In the genomic region with DNA sequence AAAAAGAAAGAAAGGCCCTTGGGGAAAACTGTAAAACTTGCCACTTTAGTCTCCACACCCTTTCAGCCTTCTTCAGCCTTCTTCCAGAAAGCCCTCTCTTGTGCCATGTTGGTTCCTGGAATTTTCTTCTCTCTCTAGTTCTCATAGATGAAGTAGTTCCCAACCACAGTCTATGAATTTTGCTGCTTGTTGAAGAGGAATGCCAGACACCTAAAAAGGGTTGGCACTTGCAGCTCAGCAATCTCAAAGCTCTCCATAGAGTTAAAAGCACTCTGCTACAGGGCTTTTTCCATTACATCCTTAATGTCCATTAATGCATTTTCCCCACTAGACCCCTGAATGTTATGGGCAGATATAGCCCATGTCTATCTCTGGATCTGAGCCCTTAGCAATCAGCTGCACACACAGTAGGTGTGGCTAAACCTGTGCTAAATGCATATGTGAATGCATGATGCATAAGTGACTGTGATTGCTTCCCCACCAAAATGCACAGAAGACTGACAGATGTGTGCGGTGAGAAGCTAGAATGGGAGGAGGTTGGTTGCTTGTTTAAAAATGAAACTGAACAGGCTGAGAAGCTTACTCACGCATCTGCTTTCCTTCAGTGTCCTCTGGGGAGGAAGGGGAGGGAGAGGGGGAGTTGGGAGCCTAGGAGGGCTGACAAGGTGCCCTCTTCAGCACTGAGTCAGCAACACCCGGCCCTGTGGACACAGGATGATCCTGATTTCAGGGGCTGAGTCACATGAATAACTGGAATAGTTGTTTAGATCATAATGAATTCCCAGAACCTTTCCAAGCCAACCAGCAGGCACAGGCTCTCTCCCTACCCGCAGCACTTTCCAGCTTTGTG, we compare ENCODE assay signal across 8 cellular contexts.
DNase-seq lines count a peak whose midpoint lies in the region; ATAC-seq and TF ChIP-seq lines count a peak whose summit lies in the region.

No MANE protein-coding gene starts in this region.

- BruUV-seq in IMR-90 (replicated peaks; lab: Mats Ljungman, UMichigan) = no TSS peak

- POLR2A ChIA-PET in IMR-90 (lab: Charles Lee; ENCODE audit: unreplicated experiment) = interaction anchor here (0.7 to 0.9 kb wide), 2 partner anchors 146 to 367 kb away, joined by 3 read pairs; partner anchors contain the start of gene JUN

- peak overlapping the region; percentile 84 for H2AFZ ChIP-seq in IMR-90 (replicated peaks; ENCODE audit: low read length, poor library complexity)

- no peak overlapping the region for H3K4me3 ChIP-seq in GM12865 (ENCODE audit: low read depth, low read length)
- H3K4me3 ChIP-seq in IMR-90 (ENCODE audit: insufficient read depth, low read depth, low read length) = peak overlapping the region; percentile 23; the same call in 1 of the 2 replicates
- H3K4me3 ChIP-seq in gastrocnemius medialis = peak overlapping the region; percentile 6 to 48 (median 36)

- H3K27me3 Mint-ChIP-seq in activated naive CD8-positive, alpha-beta T cell treated with anti-CD3 and anti-CD28 coated beads for 36 hours = no peaks in the 10 kb centered on the region

- H2BK15ac ChIP-seq in IMR-90 (ENCODE audit: low read depth, low read length) = peak overlapping the region; percentile 81

- no peaks in the 10 kb centered on the region for H4K20me1 ChIP-seq in IMR-90 (ENCODE audit: insufficient read depth, low read length)

- in situ Hi-C loops in IMR-90 (cut with MboI; ENCODE audit: low sequenced_read_pairs) (loop anchor here (5.0 kb wide), 1 partner anchor 552 kb away; no protein-coding TSS in a partner anchor), gastrocnemius medialis (cut with MboI; ENCODE audit: low sequenced_read_pairs in 4 of 4) (loop anchor here in 1 of 4 donors (10.0 kb wide), 3 partner anchors 56 to 544 kb away; partner anchors contain the start of gene FGGY)

- H3K27me3 ChIP-seq in IMR-90 (ENCODE audit: control insufficient read depth, insufficient read depth, low read length) (no peaks in the 10 kb centered on the region), gastrocnemius medialis (no peaks in the 10 kb centered on the region)

- peak overlapping the region; percentile 88 for H3K4ac ChIP-seq in IMR-90 (ENCODE audit: low read depth, low read length)

- ATAC-seq in GM21526 (IDR thresholded peaks at IDR 0.05; ENCODE audit: low FRiP score, unreplicated experiment) (peak; percentile 48), IMR-90 (ENCODE audit: low read depth) (peak; percentile 94), left ventricle myocardium superior (peak; percentile 96), gastrocnemius medialis (peak; percentile 85 to 86)

- H3K9ac ChIP-seq in IMR-90 (ENCODE audit: low read depth, low read length) = peak overlapping the region; percentile 52

- peak overlapping the region; percentile 76 for H4K5ac ChIP-seq in IMR-90 (ENCODE audit: low read depth, low read length)

- H4K91ac ChIP-seq in IMR-90 (ENCODE audit: insufficient read depth, low read depth, low read length) = peak overlapping the region; percentile 93

- dilution Hi-C loops in IMR-90 (cut with HindIII; ENCODE audit: low sequenced_read_pairs, unreplicated experiment) = no loop called here

- peak overlapping the region; percentile 96 for H3K4me2 ChIP-seq in IMR-90 (ENCODE audit: low read depth, low read length)

- TF ChIP-seq POLR2A in IMR-90 (IDR thresholded peaks at IDR 0.05; ENCODE audit: low read depth, low read length) (no peak), gastrocnemius medialis (IDR thresholded peaks at IDR 0.05) (no peak)

- H3K9me3 ChIP-seq in IMR-90 (ENCODE audit: control insufficient read depth, insufficient read depth, low read length) = no peaks in the 10 kb centered on the region
- no peaks in the 10 kb centered on the region for H3K9me3 ChIP-seq in gastrocnemius medialis

- H3K4me1 ChIP-seq in IMR-90 (ENCODE audit: control insufficient read depth, insufficient read depth, low read length) (peaks cover 24% of the 10 kb centered on the region), gastrocnemius medialis (peaks cover 28 to 35% of the 10 kb centered on the region in 2 donors)

- peak overlapping the region; percentile 78 for H3K18ac ChIP-seq in IMR-90 (ENCODE audit: low read depth, low read length)

- no peak; the same call in 1 of the 2 replicates for TF ChIP-seq RAD21 in IMR-90 (IDR thresholded peaks at IDR 0.05; ENCODE audit: low read length)

- H3K4me1 Mint-ChIP-seq in activated naive CD8-positive, alpha-beta T cell treated with anti-CD3 and anti-CD28 coated beads for 36 hours = peaks cover 16% of the 10 kb centered on the region

- H3K9me3 Mint-ChIP-seq in activated naive CD8-positive, alpha-beta T cell treated with anti-CD3 and anti-CD28 coated beads for 36 hours = no peaks in the 10 kb centered on the region

- TF ChIP-seq CTCF in GM12865 (IDR thresholded peaks at IDR 0.05; ENCODE audit: insufficient read depth, low read depth, low read length, missing control alignments) (no peak), IMR-90 (conservative IDR thresholded peaks at IDR 0.05; ENCODE audit: low read depth, low read length) (0 out of 2 replicates have a peak, but pooled peaks have one; percentile 5), gastrocnemius medialis (IDR thresholded peaks at IDR 0.05 in 4 of 5, conservative IDR thresholded peaks at IDR 0.05 in 1 of 5) (no peak)

- peak overlapping the region; percentile 75 for H3K14ac ChIP-seq in IMR-90 (replicated peaks; ENCODE audit: low read depth, low read length)

- peak overlapping the region; percentile 94 for H2BK5ac ChIP-seq in IMR-90 (ENCODE audit: low read depth, low read length, poor library complexity, severe bottlenecking)

- peak overlapping the region; percentile 49 for H2AK5ac ChIP-seq in IMR-90 (ENCODE audit: low read depth, low read length)

- H3K27ac ChIP-seq in IMR-90 (ENCODE audit: insufficient read depth, low read length) (peak overlapping the region; percentile 94), gastrocnemius medialis (peak overlapping the region; percentile 86 to 94 (median 87))

- no peaks in the 10 kb centered on the region for H3K36me3 Mint-ChIP-seq in activated naive CD8-positive, alpha-beta T cell treated with anti-CD3 and anti-CD28 coated beads for 36 hours

- H3K56ac ChIP-seq in IMR-90 (ENCODE audit: extremely low read depth, insufficient read depth, low read length) = peak overlapping the region; percentile 92

- H3K9me1 ChIP-seq in IMR-90 (ENCODE audit: insufficient read depth, low read length) = peaks cover 10% of the 10 kb centered on the region; the same call in 1 of the 2 replicates

- peak overlapping the region; percentile 78 for H2AK9ac ChIP-seq in IMR-90 (replicated peaks; ENCODE audit: low read depth, low read length, poor library complexity)

- WGBS in IMR-90 (ENCODE audit: extremely low coverage in 2 of 2, insufficient read length in 1 of 2), 2 experiments = 0% methylated on average over 2 of the region's 4 CpGs; no CpG with 5 or more reads in 1 of the 2 experiments

- H3K79me1 ChIP-seq in IMR-90 (ENCODE audit: low read depth in 1 of 2, low read length in 2 of 2) = no peaks in the 10 kb centered on the region; a peak in 1 of 4 replicates

- H3K27ac Mint-ChIP-seq in activated naive CD8-positive, alpha-beta T cell treated with anti-CD3 and anti-CD28 coated beads for 36 hours = no peak overlapping the region

- intact Hi-C loops in IMR-90 (cut with micrococcal nuclease) = loop anchor here (2.0 to 5.0 kb wide), 4 partner anchors 146 to 608 kb away; partner anchors contain the start of genes FGGY and JUN
- intact Hi-C loops in left ventricle myocardium superior (cut with micrococcal nuclease) = loop anchor here (10.0 kb wide), 1 partner anchor 144 kb away; the partner anchor contains the start of gene FGGY
- intact Hi-C loops in gastrocnemius medialis (cut with DNase I; ENCODE audit: low total_unique reads) = loop anchor here (1.0 to 5.0 kb wide), 5 partner anchors 77 to 542 kb away; partner anchors contain the start of gene JUN

- DNase-seq in GM12865 (ENCODE audit: low read depth) (peak; percentile 69), IMR-90 (peak; percentile 100), left ventricle myocardium superior (peak; percentile 85), gastrocnemius medialis (peak; percentile 87 to 94), iPS-NIHi11 (ENCODE audit: low spot score) (no peak), T-helper 9 cell (no peak)
- DNase-seq in activated naive CD8-positive, alpha-beta T cell treated with anti-CD3 and anti-CD28 coated beads for 36 hours = peak; percentile 10

- peak overlapping the region; percentile 98 for H2BK120ac ChIP-seq in IMR-90 (ENCODE audit: low read depth, low read length)

- peak overlapping the region; percentile 88 for H3K23ac ChIP-seq in IMR-90 (ENCODE audit: low read depth, low read length)

- no peak overlapping the region for H3K4me3 Mint-ChIP-seq in activated naive CD8-positive, alpha-beta T cell treated with anti-CD3 and anti-CD28 coated beads for 36 hours

- H2BK20ac ChIP-seq in IMR-90 (ENCODE audit: low read depth, low read length) = peak overlapping the region; percentile 98

- H4K8ac ChIP-seq in IMR-90 (ENCODE audit: low read depth in 2 of 2, low read length in 2 of 2) = peak overlapping the region; percentile 52 to 87

- CTCF ChIA-PET in IMR-90 (lab: Yijun Ruan, JAX) = interaction anchor here (1.1 kb wide), 1 partner anchor 548 kb away, joined by 5 read pairs; no protein-coding TSS in a partner anchor

- no peaks in the 10 kb centered on the region for H3K36me3 ChIP-seq in IMR-90 (ENCODE audit: control insufficient read depth, insufficient read depth, low read length)
- H3K36me3 ChIP-seq in gastrocnemius medialis = no peaks in the 10 kb centered on the region

TF ChIP-seq in IMR-90, 13 proteins besides CTCF, POLR2A, EP300 and RAD21 (continues in another document):
- TF ChIP-seq BHLHE40 (IDR thresholded peaks at IDR 0.05; ENCODE audit: low read depth, low read length) = peak; percentile 85
- TF ChIP-seq SMC3 (IDR thresholded peaks at IDR 0.05; ENCODE audit: low read depth, low read length) = peak; percentile 27; the same call in 1 of the 2 replicates
- TF ChIP-seq RFX5 (IDR thresholded peaks at IDR 0.05; ENCODE audit: low read depth, low read length) = no peak
- TF ChIP-seq ELK1 (IDR thresholded peaks at IDR 0.05; ENCODE audit: borderline replicate concordance, low read depth, low read length) = no peak
- peak; percentile 75 for TF ChIP-seq RCOR1 (IDR thresholded peaks at IDR 0.05; ENCODE audit: insufficient replicate concordance, low read length)
- peak; percentile 61; the same call in 1 of the 2 replicates for TF ChIP-seq MXI1 (IDR thresholded peaks at IDR 0.05; ENCODE audit: borderline replicate concordance, low read depth, low read length)
- peak; percentile 95 for TF ChIP-seq FOS (IDR thresholded peaks at IDR 0.05; ENCODE audit: low read depth, low read length)
- peak; percentile 71; the same call in 1 of the 2 replicates for TF ChIP-seq NFE2L2 (IDR thresholded peaks at IDR 0.05; ENCODE audit: low read depth, low read length)

Comparison
In these comparisons a context has a peak if more than half of its experiments do, and no peak if none do; other contexts are left out.
1. DNase-seq: peak in GM12865 (single experiment), IMR-90 (single experiment), activated naive CD8-positive, alpha-beta T cell treated with anti-CD3 and anti-CD28 coated beads for 36 hours (single experiment), left ventricle myocardium superior (single experiment) and gastrocnemius medialis (2 of 2); none in iPS-NIHi11 (single experiment) and T-helper 9 cell (single experiment).
2. Peak in every context shown above with its lines, with median percentiles within 50 percentile points of each other: ATAC-seq.